In the genomic region with DNA sequence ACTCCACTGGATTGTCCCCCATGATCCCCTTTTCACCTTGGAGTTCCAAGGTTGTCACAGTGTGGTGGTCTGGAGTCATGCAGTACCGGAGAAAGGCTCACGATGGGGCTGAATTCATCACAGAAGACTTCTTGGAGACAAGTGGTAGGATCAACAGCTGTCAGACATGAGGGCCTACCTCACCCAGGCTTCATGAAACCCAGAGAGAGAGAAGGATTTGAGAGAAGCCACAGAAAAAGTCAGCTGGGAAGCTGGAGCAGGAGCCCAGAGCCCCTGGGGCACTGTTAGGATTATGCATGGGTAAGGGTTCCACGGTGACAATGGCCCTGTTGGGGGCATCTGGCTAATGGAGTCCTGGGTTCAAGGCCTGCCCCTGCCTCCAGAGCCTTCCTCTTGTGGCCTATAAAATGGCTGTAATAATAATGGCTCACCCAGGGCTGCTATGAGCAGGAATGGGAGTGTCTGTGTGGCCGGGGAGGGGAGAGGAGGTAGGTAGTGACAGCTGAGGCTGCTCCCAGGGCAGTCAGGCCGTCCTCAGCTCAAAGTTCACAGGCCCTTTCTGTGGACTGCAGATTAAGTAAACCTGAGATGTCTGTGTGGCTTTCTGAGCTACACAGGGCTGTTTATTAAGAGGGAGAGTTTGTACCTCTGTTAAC, we compare ENCODE assay signal across 8 cellular contexts. TPM values are rescaled to one million over a fixed set of nuclear protein-coding genes. Genes with fewer than 3 reads are reported as not detected.
DNase-seq lines count a peak whose midpoint lies in the region; ATAC-seq, FAIRE-seq and TF ChIP-seq lines count a peak whose summit lies in the region.

No MANE protein-coding gene starts in this region.

- H3K27me3 ChIP-seq in breast epithelium (no peaks in the 10 kb centered on the region), liver (ENCODE audit: control insufficient read depth in 4 of 4, insufficient read depth in 4 of 4, low read length in 3 of 4) (no peaks in the 10 kb centered on the region), uterus (no peaks in the 10 kb centered on the region)

- H3K4me1 Mint-ChIP-seq in T-helper 17 cell = peaks cover 35% of the 10 kb centered on the region

- peak; percentile 26 to 30 for TF ChIP-seq RAD21 in liver (IDR thresholded peaks at IDR 0.05)

- FAIRE-seq in HTR-8/SVneo (lab: Jason Lieb, UNC) = no peak

- TF ChIP-seq POLR2A in breast epithelium (IDR thresholded peaks at IDR 0.05) = no peak
- no peak for TF ChIP-seq POLR2A in uterus (IDR thresholded peaks at IDR 0.05)

- intact Hi-C loops in breast epithelium (cut with DNase I; ENCODE audit: low total_unique reads) (no loop called here), uterus (cut with DNase I; ENCODE audit: low total_unique reads) (no loop called here)

- H3K36me3 ChIP-seq in breast epithelium = no peaks in the 10 kb centered on the region
- H3K36me3 ChIP-seq in liver (ENCODE audit: control insufficient read depth in 4 of 4, insufficient read depth in 3 of 4, low read depth in 1 of 4, low read length in 3 of 4) = peaks cover 0 to 1% (median 0%) of the 10 kb centered on the region in 4 donors
- H3K36me3 ChIP-seq in uterus = no peaks in the 10 kb centered on the region

- DNase-seq in DMS114 treated with DMSO at 0.1 percent for 48 hours (lab: John Stamatoyannopoulos, UW; ENCODE audit: unreplicated experiment) (peak; percentile 6), HTR-8/SVneo (ENCODE audit: insufficient read length, low spot score) (peak; percentile 54), T-helper 17 cell (peak in 1 of 3 donors; percentile 26), breast epithelium (ENCODE audit: low spot score in 2 of 2) (no peak), uterus (no peak)
- DNase-seq in stimulated activated naive CD8-positive, alpha-beta T cell treated with anti-CD3 and anti-CD28 coated beads, Interleukin-15, Interleukin-2, amounts not matched to agents 100 U/mL and 50 U/mL, for 24 hours = peak; percentile 47

- H3K9me3 ChIP-seq in T-helper 17 cell (ENCODE audit: control insufficient read depth, low read length, poor library complexity, severe bottlenecking) (no peaks in the 10 kb centered on the region), breast epithelium (no peaks in the 10 kb centered on the region), liver (ENCODE audit: control insufficient read depth in 4 of 4, low read length in 3 of 4) (no peaks in the 10 kb centered on the region), uterus (no peaks in the 10 kb centered on the region)

- H3K27ac Mint-ChIP-seq in T-helper 17 cell = peak overlapping the region; percentile 97

- H3K9ac ChIP-seq in liver (ENCODE audit: low read depth in 1 of 2, low read length in 2 of 2) = peak overlapping the region in 1 of 2 donors; percentile 82

- H3K4me3 ChIP-seq in breast epithelium (peak overlapping the region; percentile 48 to 89 (median 82)), liver (ENCODE audit: low read depth in 1 of 3, low read length in 3 of 3) (peak overlapping the region; percentile 78 to 90 (median 86)), uterus (peak overlapping the region in 1 of 2 donors; percentile 63)

- 38% methylated on average over 5 of the region's 5 CpGs for WGBS in liver

- H3K4me1 ChIP-seq in breast epithelium (peaks cover 0 to 4% of the 10 kb centered on the region in 2 donors), liver (ENCODE audit: control insufficient read depth in 4 of 4, insufficient read depth in 4 of 4, low read length in 3 of 4) (peaks cover 2 to 16% (median 10%) of the 10 kb centered on the region in 4 donors), uterus (no peaks in the 10 kb centered on the region)

- peak overlapping the region; percentile 97 for H3K4me3 Mint-ChIP-seq in T-helper 17 cell

- no peaks in the 10 kb centered on the region for H3K27me3 Mint-ChIP-seq in T-helper 17 cell

- TF ChIP-seq CTCF in breast epithelium (IDR thresholded peaks at IDR 0.05) (peak in 1 of 3 donors; percentile 28), liver (IDR thresholded peaks at IDR 0.05; ENCODE audit: low read depth, low read length, missing input control) (no peak), uterus (IDR thresholded peaks at IDR 0.05) (no peak)

- peaks cover 2% of the 10 kb centered on the region for H3K36me3 Mint-ChIP-seq in T-helper 17 cell (ENCODE audit: low read depth)

- H3K27ac ChIP-seq in breast epithelium (peak overlapping the region; percentile 81 to 89), liver (ENCODE audit: low read depth in 1 of 2, low read length in 2 of 2) (peak overlapping the region; percentile 73 to 89), uterus (peak overlapping the region in 1 of 2 donors; percentile 57)

- ATAC-seq in GM21367 (IDR thresholded peaks at IDR 0.05; ENCODE audit: unreplicated experiment) (peak; percentile 45), T-helper 17 cell (peak; percentile 86)
- peak; percentile 69 for ATAC-seq in stimulated activated naive CD8-positive, alpha-beta T cell treated with anti-CD3 and anti-CD28 coated beads, Interleukin-15, Interleukin-2, amounts not matched to agents 100 U/mL and 50 U/mL, for 24 hours

TF ChIP-seq in liver, 16 proteins besides CTCF, POLR2A, EP300 and RAD21:
- TF ChIP-seq YY1 (IDR thresholded peaks at IDR 0.05) (peak; percentile 84), RXRA (IDR thresholded peaks at IDR 0.05) (peak; percentile 73 to 86), TAF1 (conservative IDR thresholded peaks at IDR 0.05) (peak; percentile 61), HNF4G (IDR thresholded peaks at IDR 0.05) (peak; percentile 92), FOXA1 (IDR thresholded peaks at IDR 0.05) (no peak), GABPA (IDR thresholded peaks at IDR 0.05 in 1 of 2, conservative IDR thresholded peaks at IDR 0.05 in 1 of 2) (no peak), HNF4A (conservative IDR thresholded peaks at IDR 0.05) (peak; percentile 98 to 99), SP1 (IDR thresholded peaks at IDR 0.05) (peak; percentile 88), JUND (IDR thresholded peaks at IDR 0.05) (peak in 1 of 2 donors; percentile 55), EGR1 (IDR thresholded peaks at IDR 0.05; ENCODE audit: low read depth in 2 of 2) (no peak), MAX (IDR thresholded peaks at IDR 0.05) (peak; percentile 66), NR2F2 (IDR thresholded peaks at IDR 0.05) (peak; percentile 31), FOXA2 (IDR thresholded peaks at IDR 0.05) (peak; percentile 20), ZBTB33 (IDR thresholded peaks at IDR 0.05) (no peak)
- TF ChIP-seq, protein P1, sequence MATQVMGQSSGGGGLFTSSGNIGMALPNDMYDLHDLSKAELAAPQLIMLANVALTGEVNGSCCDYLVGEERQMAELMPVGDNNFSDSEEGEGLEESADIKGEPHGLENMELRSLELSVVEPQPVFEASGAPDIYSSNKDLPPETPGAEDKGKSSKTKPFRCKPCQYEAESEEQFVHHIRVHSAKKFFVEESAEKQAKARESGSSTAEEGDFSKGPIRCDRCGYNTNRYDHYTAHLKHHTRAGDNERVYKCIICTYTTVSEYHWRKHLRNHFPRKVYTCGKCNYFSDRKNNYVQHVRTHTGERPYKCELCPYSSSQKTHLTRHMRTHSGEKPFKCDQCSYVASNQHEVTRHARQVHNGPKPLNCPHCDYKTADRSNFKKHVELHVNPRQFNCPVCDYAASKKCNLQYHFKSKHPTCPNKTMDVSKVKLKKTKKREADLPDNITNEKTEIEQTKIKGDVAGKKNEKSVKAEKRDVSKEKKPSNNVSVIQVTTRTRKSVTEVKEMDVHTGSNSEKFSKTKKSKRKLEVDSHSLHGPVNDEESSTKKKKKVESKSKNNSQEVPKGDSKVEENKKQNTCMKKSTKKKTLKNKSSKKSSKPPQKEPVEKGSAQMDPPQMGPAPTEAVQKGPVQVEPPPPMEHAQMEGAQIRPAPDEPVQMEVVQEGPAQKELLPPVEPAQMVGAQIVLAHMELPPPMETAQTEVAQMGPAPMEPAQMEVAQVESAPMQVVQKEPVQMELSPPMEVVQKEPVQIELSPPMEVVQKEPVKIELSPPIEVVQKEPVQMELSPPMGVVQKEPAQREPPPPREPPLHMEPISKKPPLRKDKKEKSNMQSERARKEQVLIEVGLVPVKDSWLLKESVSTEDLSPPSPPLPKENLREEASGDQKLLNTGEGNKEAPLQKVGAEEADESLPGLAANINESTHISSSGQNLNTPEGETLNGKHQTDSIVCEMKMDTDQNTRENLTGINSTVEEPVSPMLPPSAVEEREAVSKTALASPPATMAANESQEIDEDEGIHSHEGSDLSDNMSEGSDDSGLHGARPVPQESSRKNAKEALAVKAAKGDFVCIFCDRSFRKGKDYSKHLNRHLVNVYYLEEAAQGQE (IDR thresholded peaks at IDR 0.05) = no peak
- TF ChIP-seq, protein P2, sequence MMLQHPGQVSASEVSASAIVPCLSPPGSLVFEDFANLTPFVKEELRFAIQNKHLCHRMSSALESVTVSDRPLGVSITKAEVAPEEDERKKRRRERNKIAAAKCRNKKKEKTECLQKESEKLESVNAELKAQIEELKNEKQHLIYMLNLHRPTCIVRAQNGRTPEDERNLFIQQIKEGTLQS (IDR thresholded peaks at IDR 0.05) = no peak
TF ChIP-seq in liver: peak in this region for 10.

RNA-seq across cellular contexts. Expression of gene TRIM14, which starts 0.9 kb away (rescaled TPM):
- 10 to 100 TPM; 63.8 to 64.6 TPM for total RNA-seq in T-helper 17 cell
- total RNA-seq in breast epithelium = 10 to 100 TPM in 2 of 3 donors, 1 to 10 TPM in 1; 8.8 to 14.9 (median 14.6) TPM
- total RNA-seq in liver = 10 to 100 TPM; 15.2 to 19.9 TPM
- 10 to 100 TPM; 15.6 to 22.0 TPM for polyA plus RNA-seq in liver
- total RNA-seq in uterus = 10 to 100 TPM in 2 of 4 donors, 1 to 10 TPM in 2; 1.5 to 17.7 (median 10.9) TPM

Comparison
In these comparisons a context has a peak if more than half of its experiments do, and no peak if none do; other contexts are left out.
1. DNase-seq: peak in DMS114 treated with DMSO at 0.1 percent for 48 hours (single experiment), HTR-8/SVneo (single experiment) and stimulated activated naive CD8-positive, alpha-beta T cell treated with anti-CD3 and anti-CD28 coated beads, Interleukin-15, Interleukin-2, amounts not matched to agents 100 U/mL and 50 U/mL, for 24 hours (single experiment); none in breast epithelium (0 of 2) and uterus (0 of 2).
2. Peak in every context shown above with its lines, with median percentiles within 50 percentile points of each other: ATAC-seq.